In the genomic region with DNA sequence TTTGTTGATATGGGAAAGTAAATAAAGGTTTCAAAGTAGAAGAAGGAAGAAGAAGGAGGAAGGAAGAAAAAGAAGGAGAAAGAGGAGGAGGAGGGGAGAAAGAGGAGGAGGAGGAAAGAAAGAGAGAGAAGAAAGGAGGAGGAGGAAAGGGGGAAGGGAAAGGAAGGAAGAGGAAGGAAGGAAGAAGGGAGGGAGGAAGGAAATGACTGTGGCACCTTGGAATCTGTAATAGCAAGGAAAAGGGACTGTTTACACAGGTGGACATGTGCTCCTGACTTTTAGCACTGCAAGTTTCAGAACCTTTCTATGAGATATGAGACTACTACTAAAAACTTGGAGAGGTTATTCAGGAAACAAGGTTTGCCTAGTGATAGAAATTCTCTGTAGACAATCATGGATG, we compare ENCODE assay signal across 18 cellular contexts.
A peak's percentile ranks its signal among the peaks of the same experiment; 100 is the strongest.
DNase-seq lines count a peak whose midpoint lies in the region; ATAC-seq, FAIRE-seq and TF ChIP-seq lines count a peak whose summit lies in the region.
"Had no signal": no experiment of that assay in that cellular context is flagged by ENCODE, and none has a peak within 500 bp of the region (broad histone marks: within the 10 kb centered on the region; RNA-seq: fewer than 3 reads in every experiment).

No MANE protein-coding gene starts in this region.

- H3K27ac ChIP-seq in endothelial cell of umbilical vein (ENCODE audit: insufficient read depth, low read depth, low read length): no peak overlapping the region
- H3K27ac ChIP-seq: HL-60 had no signal

- intact Hi-C loops in endothelial cell of umbilical vein (cut with micrococcal nuclease): no loop called here

- no peak for ATAC-seq in activated T-helper 17 cell treated with anti-CD3 and anti-CD28 coated beads, Interleukin-2, amount 50 U/mL, for 72 hours (replicated peaks)
- ATAC-seq: GM12878 had no signal

- H3K4me3 ChIP-seq in endothelial cell of umbilical vein (replicated peaks in 1 of 3; ENCODE audit: insufficient read depth in 1 of 3, low read depth in 1 of 3, low read length in 3 of 3): no peak overlapping the region
- H3K4me3 ChIP-seq: GM12878, HAP-1 had no signal

- no peak for TF ChIP-seq CTCF in endothelial cell of umbilical vein (IDR thresholded peaks at IDR 0.05; ENCODE audit: extremely low read depth in 1 of 2, insufficient read depth in 1 of 2, low read depth in 1 of 2, low read length in 2 of 2)
- no peak for TF ChIP-seq CTCF in GM20000 (IDR thresholded peaks at IDR 0.05; ENCODE audit: extremely low read depth, missing control alignments)

- no peak overlapping the region for H3K9ac ChIP-seq in endothelial cell of umbilical vein (replicated peaks; ENCODE audit: extremely low read depth, insufficient read depth, low read length)

- TF ChIP-seq POLR2A in H54 (IDR thresholded peaks at IDR 0.05; ENCODE audit: low read depth, low read length) (no peak), endothelial cell of umbilical vein (IDR thresholded peaks at IDR 0.05; ENCODE audit: low read depth, low read length) (no peak)

- H3K4me1 ChIP-seq in endothelial cell of umbilical vein (ENCODE audit: control insufficient read depth, extremely low read depth, insufficient read depth, low read length): peaks cover 8% of the 10 kb centered on the region

- FAIRE-seq in H54 (lab: Jason Lieb, UNC) (peak; percentile 20), endothelial cell of umbilical vein (lab: Jason Lieb, UNC) (no peak)
- FAIRE-seq: A204.1, GM12878 had no signal

- no peak overlapping the region for H3K4me2 ChIP-seq in endothelial cell of umbilical vein (ENCODE audit: insufficient read depth, low read length)

- H3K9me3 Mint-ChIP-seq in activated T-helper 17 cell treated with anti-CD3 and anti-CD28 coated beads, Interleukin-2, amount 50 U/mL, for 72 hours: no peaks in the 10 kb centered on the region
- H3K9me3 Mint-ChIP-seq: CD4-positive, alpha-beta T cell; HFFc6 had no signal

- POLR2A ChIA-PET in endothelial cell of umbilical vein (lab: Charles Lee): no interaction called here

- H3K9me1 ChIP-seq in endothelial cell of umbilical vein (replicated peaks; ENCODE audit: control insufficient read depth, extremely low read depth, insufficient read depth, low read length): no peaks in the 10 kb centered on the region

- H3K36me3 Mint-ChIP-seq in activated T-helper 17 cell treated with anti-CD3 and anti-CD28 coated beads, Interleukin-2, amount 50 U/mL, for 72 hours (ENCODE audit: low read depth): peaks cover 35% of the 10 kb centered on the region

- H3K4me3 Mint-ChIP-seq in activated T-helper 17 cell treated with anti-CD3 and anti-CD28 coated beads, Interleukin-2, amount 50 U/mL, for 72 hours: no peak overlapping the region
- H3K4me3 Mint-ChIP-seq: B cell; CD4-positive, alpha-beta T cell; HFFc6 had no signal

- no peaks in the 10 kb centered on the region for H3K27me3 ChIP-seq in endothelial cell of umbilical vein (ENCODE audit: control insufficient read depth in 2 of 2, insufficient read depth in 2 of 2, low read length in 2 of 2)

- BruUV-seq in endothelial cell of umbilical vein (replicated peaks; lab: Mats Ljungman, UMichigan): no TSS peak

- peaks cover 0 to 4% of the 10 kb centered on the region in 2 experiments for H3K36me3 ChIP-seq in endothelial cell of umbilical vein (ENCODE audit: control insufficient read depth in 2 of 2, extremely low read depth in 1 of 2, insufficient read depth in 2 of 2, low read length in 2 of 2)
- H3K36me3 ChIP-seq: HAP-1 had no signal

- no peaks in the 10 kb centered on the region for H3K9me3 ChIP-seq in endothelial cell of umbilical vein (replicated peaks; ENCODE audit: control insufficient read depth, insufficient read depth, low read length)
- H3K9me3 ChIP-seq: HAP-1 had no signal

- no peaks in the 10 kb centered on the region for H3K27me3 Mint-ChIP-seq in activated T-helper 17 cell treated with anti-CD3 and anti-CD28 coated beads, Interleukin-2, amount 50 U/mL, for 72 hours
- H3K27me3 Mint-ChIP-seq: B cell; CD4-positive, alpha-beta T cell had no signal

- H3K79me2 ChIP-seq in endothelial cell of umbilical vein (ENCODE audit: control insufficient read depth, insufficient read depth, low read length): no peaks in the 10 kb centered on the region

- no peak overlapping the region for H2AFZ ChIP-seq in endothelial cell of umbilical vein (ENCODE audit: low read depth, low read length)

- DNase-seq in H54 (ENCODE audit: insufficient read length, low spot score) (no peak), endothelial cell of umbilical vein (ENCODE audit: low read depth, low spot score) (peak; percentile 4), GM20000 (ENCODE audit: low spot score) (no peak), NCI-H187 (lab: John Stamatoyannopoulos, UW) (no peak), nucleus accumbens (lab: John Stamatoyannopoulos, UW) (no peak), HK-2 (ENCODE audit: unreplicated experiment) (no peak)
- DNase-seq: C1 segment of cervical spinal cord; CD4-positive, alpha-beta T cell; DMS79; GOT3; HFFc6; KBM-7 had no signal

- dilution Hi-C loops in endothelial cell of umbilical vein (cut with MboI; ENCODE audit: extremely low pct_ligation_motif_present, low sequenced_read_pairs): no loop called here

- no peaks in the 10 kb centered on the region for H4K20me1 ChIP-seq in endothelial cell of umbilical vein (replicated peaks; ENCODE audit: control insufficient read depth, extremely low read depth, insufficient read depth, low read length)

- H3K27ac Mint-ChIP-seq in activated T-helper 17 cell treated with anti-CD3 and anti-CD28 coated beads, Interleukin-2, amount 50 U/mL, for 72 hours: peak overlapping the region; percentile 68
- H3K27ac Mint-ChIP-seq: B cell; CD4-positive, alpha-beta T cell; HFFc6 had no signal

- no peaks in the 10 kb centered on the region for H3K4me1 Mint-ChIP-seq in activated T-helper 17 cell treated with anti-CD3 and anti-CD28 coated beads, Interleukin-2, amount 50 U/mL, for 72 hours
- H3K4me1 Mint-ChIP-seq: B cell had no signal

- CTCF ChIA-PET in endothelial cell of umbilical vein (lab: Charles Lee): no interaction called here

TF ChIP-seq in endothelial cell of umbilical vein, 7 proteins besides CTCF, POLR2A, EP300 and RAD21:
- peak; percentile 17 for TF ChIP-seq POLR2AphosphoS5 (IDR thresholded peaks at IDR 0.05; ENCODE audit: insufficient read depth, low read depth, low read length)
- TF ChIP-seq, protein P1, sequence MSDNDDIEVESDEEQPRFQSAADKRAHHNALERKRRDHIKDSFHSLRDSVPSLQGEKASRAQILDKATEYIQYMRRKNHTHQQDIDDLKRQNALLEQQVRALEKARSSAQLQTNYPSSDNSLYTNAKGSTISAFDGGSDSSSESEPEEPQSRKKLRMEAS (IDR thresholded peaks at IDR 0.05; ENCODE audit: insufficient read depth, insufficient read length): no peak
- no peak for TF ChIP-seq EZH2 (IDR thresholded peaks at IDR 0.05; ENCODE audit: borderline replicate concordance, low read depth, low read length, severe bottlenecking)
- no peak for TF ChIP-seq GATA2 (IDR thresholded peaks at IDR 0.05; ENCODE audit: insufficient read depth, insufficient read length, low read depth, low read length)
- no peak for TF ChIP-seq JUN (IDR thresholded peaks at IDR 0.05; ENCODE audit: borderline replicate concordance, insufficient read depth, insufficient read length, low read depth)
